13 cellular contexts compared by ENCODE assay signal in genomic region chr21:42078247-42079007, GRCh38. TPM values are rescaled to one million over a fixed set of nuclear protein-coding genes. Genes with fewer than 3 reads are reported as not detected.
"Had no signal": no experiment of that assay in that cellular context is flagged by ENCODE, and none has a peak within 500 bp of the region (broad histone marks: within the 10 kb centered on the region; RNA-seq: fewer than 3 reads in every experiment).

No MANE protein-coding gene starts in this region.

RNA-seq across cellular contexts. Expression of gene UMODL1, which starts 7.3 kb away (rescaled TPM):
- total RNA-seq: astrocyte, bronchial epithelial cell, cardiac septum, dermis microvascular lymphatic vessel endothelial cell, endothelial cell of umbilical vein, esophagus squamous epithelium, fibroblast of lung, fibroblast of villous mesenchyme, gastroesophageal sphincter, glomerular endothelial cell, WTC11 had no signal
- polyA plus RNA-seq: adipose tissue, endothelial cell of umbilical vein, fibroblast of lung, heart right ventricle had no signal
